ENCODE assay signal across 11 cellular contexts in genomic region chr16:56269824-56270684, GRCh38.
DNase-seq lines count a peak whose midpoint lies in the region; ATAC-seq and TF ChIP-seq lines count a peak whose summit lies in the region.
"Had no signal": no experiment of that assay in that cellular context is flagged by ENCODE, and none has a peak within 500 bp of the region (broad histone marks: within the 10 kb centered on the region; RNA-seq: fewer than 3 reads in every experiment).

No MANE protein-coding gene starts in this region.

- H3K4me1 ChIP-seq in HEK293 (ENCODE audit: control insufficient read depth, insufficient read depth, low read length) (no peaks in the 10 kb centered on the region), spleen (no peaks in the 10 kb centered on the region)

- H3K9me3 Mint-ChIP-seq in activated naive CD8-positive, alpha-beta T cell treated with anti-CD3 and anti-CD28 coated beads for 36 hours: no peaks in the 10 kb centered on the region

- no peaks in the 10 kb centered on the region for H3K36me3 Mint-ChIP-seq in activated naive CD8-positive, alpha-beta T cell treated with anti-CD3 and anti-CD28 coated beads for 36 hours

- H3K27me3 ChIP-seq in brain microvascular endothelial cell (replicated peaks) (no peaks in the 10 kb centered on the region), layer of hippocampus (ENCODE audit: control insufficient read depth, insufficient read depth, low read length) (no peaks in the 10 kb centered on the region), spleen (replicated peaks in 1 of 7) (no peaks in the 10 kb centered on the region)

- TF ChIP-seq POLR2A in spleen (IDR thresholded peaks at IDR 0.05): no peak

- CTCF ChIA-PET in HEK293 (lab: Yijun Ruan, JAX): interaction anchor here (0.8 kb wide), 1 partner anchor 16 kb away, joined by 3 read pairs; no protein-coding TSS in a partner anchor

- no peaks in the 10 kb centered on the region for H3K36me3 ChIP-seq in HEK293 (ENCODE audit: control insufficient read depth in 2 of 2, insufficient read depth in 1 of 2, low read length in 2 of 2)
- H3K36me3 ChIP-seq in brain microvascular endothelial cell (replicated peaks): no peaks in the 10 kb centered on the region
- H3K36me3 ChIP-seq in spleen: no peaks in the 10 kb centered on the region

- H3K27ac ChIP-seq in HEK293 (ENCODE audit: extremely low read depth, low read depth, low read length): no peak overlapping the region
- peak overlapping the region; percentile 68 for H3K27ac ChIP-seq in brain microvascular endothelial cell
- H3K27ac ChIP-seq in layer of hippocampus (ENCODE audit: low read depth, low read length): peak overlapping the region; percentile 98
- no peak overlapping the region for H3K27ac ChIP-seq in spleen

- H3K4me3 ChIP-seq in HEK293 (ENCODE audit: low read depth, low read length) (no peak overlapping the region), brain microvascular endothelial cell (ENCODE audit: low read depth, low read length) (no peak overlapping the region), spleen (no peak overlapping the region)

- in situ Hi-C loops in brain microvascular endothelial cell (cut with HindIII; ENCODE audit: low pct_ligation_motif_present, low sequenced_read_pairs): no loop called here

- intact Hi-C loops in spleen (cut with DNase I; ENCODE audit: low total_unique reads): no loop called here

- POLR2A ChIA-PET in HEK293 (lab: Yijun Ruan, JAX): no interaction called here

- DNase-seq in brain microvascular endothelial cell (peak; percentile 81), spleen (peak; percentile 46), NCI-H187 treated with DMSO at 0.1 percent for 48 hours (lab: John Stamatoyannopoulos, UW) (no peak)
- DNase-seq in activated naive CD8-positive, alpha-beta T cell treated with anti-CD3 and anti-CD28 coated beads for 36 hours: no peak
- DNase-seq: activated CD8-positive, alpha-beta T cell treated with anti-CD3 and anti-CD28 coated beads, Interleukin-2, amount 10 ng/mL, durations not matched to agents 7 days and 5 days; MV-4-11; stimulated activated naive CD4-positive, alpha-beta T cell treated with Interleukin-2 at 50 U/mL for 16 hours had no signal

- H3K4me1 Mint-ChIP-seq in activated naive CD8-positive, alpha-beta T cell treated with anti-CD3 and anti-CD28 coated beads for 36 hours: no peaks in the 10 kb centered on the region

- 0 out of 2 replicates have a peak, but pooled peaks have one; percentile 6 for TF ChIP-seq CTCF in HEK293 (tag by site-specific recombination; IDR thresholded peaks at IDR 0.05)
- peak; percentile 72 for TF ChIP-seq CTCF in brain microvascular endothelial cell (IDR thresholded peaks at IDR 0.05; ENCODE audit: low read depth, low read length, missing control alignments)
- no peak for TF ChIP-seq CTCF in spleen (IDR thresholded peaks at IDR 0.05 in 8 of 11, conservative IDR thresholded peaks at IDR 0.05 in 3 of 11)

- no peaks in the 10 kb centered on the region for H3K9me3 ChIP-seq in HEK293 (ENCODE audit: control insufficient read depth, insufficient read depth, low read depth, low read length)
- H3K9me3 ChIP-seq in spleen: no peaks in the 10 kb centered on the region

- 76 to 87% (median 83%) methylated on average over 5 to 7 of the region's 7 CpGs for WGBS in spleen, 5 donors

- H3K27ac Mint-ChIP-seq in activated naive CD8-positive, alpha-beta T cell treated with anti-CD3 and anti-CD28 coated beads for 36 hours: no peak overlapping the region
- H3K27ac Mint-ChIP-seq: activated CD8-positive, alpha-beta T cell treated with anti-CD3 and anti-CD28 coated beads, Interleukin-2, amount 10 ng/mL, durations not matched to agents 7 days and 5 days had no signal

- H3K4me3 Mint-ChIP-seq in activated naive CD8-positive, alpha-beta T cell treated with anti-CD3 and anti-CD28 coated beads for 36 hours: no peak overlapping the region
- H3K4me3 Mint-ChIP-seq: activated CD8-positive, alpha-beta T cell treated with anti-CD3 and anti-CD28 coated beads, Interleukin-2, amount 10 ng/mL, durations not matched to agents 7 days and 5 days had no signal

- ATAC-seq in HG03039 (IDR thresholded peaks at IDR 0.05; ENCODE audit: unreplicated experiment) (no peak), GM18502 (IDR thresholded peaks at IDR 0.05; ENCODE audit: poor library complexity, unreplicated experiment) (no peak)
- ATAC-seq: activated CD8-positive, alpha-beta T cell treated with anti-CD3 and anti-CD28 coated beads, Interleukin-2, amount 10 ng/mL, durations not matched to agents 7 days and 5 days had no signal

- peaks cover 15% of the 10 kb centered on the region for H3K27me3 Mint-ChIP-seq in activated naive CD8-positive, alpha-beta T cell treated with anti-CD3 and anti-CD28 coated beads for 36 hours

TF ChIP-seq in HEK293, 187 proteins besides CTCF, POLR2A, EP300 and RAD21:
- TF ChIP-seq, protein P1, sequence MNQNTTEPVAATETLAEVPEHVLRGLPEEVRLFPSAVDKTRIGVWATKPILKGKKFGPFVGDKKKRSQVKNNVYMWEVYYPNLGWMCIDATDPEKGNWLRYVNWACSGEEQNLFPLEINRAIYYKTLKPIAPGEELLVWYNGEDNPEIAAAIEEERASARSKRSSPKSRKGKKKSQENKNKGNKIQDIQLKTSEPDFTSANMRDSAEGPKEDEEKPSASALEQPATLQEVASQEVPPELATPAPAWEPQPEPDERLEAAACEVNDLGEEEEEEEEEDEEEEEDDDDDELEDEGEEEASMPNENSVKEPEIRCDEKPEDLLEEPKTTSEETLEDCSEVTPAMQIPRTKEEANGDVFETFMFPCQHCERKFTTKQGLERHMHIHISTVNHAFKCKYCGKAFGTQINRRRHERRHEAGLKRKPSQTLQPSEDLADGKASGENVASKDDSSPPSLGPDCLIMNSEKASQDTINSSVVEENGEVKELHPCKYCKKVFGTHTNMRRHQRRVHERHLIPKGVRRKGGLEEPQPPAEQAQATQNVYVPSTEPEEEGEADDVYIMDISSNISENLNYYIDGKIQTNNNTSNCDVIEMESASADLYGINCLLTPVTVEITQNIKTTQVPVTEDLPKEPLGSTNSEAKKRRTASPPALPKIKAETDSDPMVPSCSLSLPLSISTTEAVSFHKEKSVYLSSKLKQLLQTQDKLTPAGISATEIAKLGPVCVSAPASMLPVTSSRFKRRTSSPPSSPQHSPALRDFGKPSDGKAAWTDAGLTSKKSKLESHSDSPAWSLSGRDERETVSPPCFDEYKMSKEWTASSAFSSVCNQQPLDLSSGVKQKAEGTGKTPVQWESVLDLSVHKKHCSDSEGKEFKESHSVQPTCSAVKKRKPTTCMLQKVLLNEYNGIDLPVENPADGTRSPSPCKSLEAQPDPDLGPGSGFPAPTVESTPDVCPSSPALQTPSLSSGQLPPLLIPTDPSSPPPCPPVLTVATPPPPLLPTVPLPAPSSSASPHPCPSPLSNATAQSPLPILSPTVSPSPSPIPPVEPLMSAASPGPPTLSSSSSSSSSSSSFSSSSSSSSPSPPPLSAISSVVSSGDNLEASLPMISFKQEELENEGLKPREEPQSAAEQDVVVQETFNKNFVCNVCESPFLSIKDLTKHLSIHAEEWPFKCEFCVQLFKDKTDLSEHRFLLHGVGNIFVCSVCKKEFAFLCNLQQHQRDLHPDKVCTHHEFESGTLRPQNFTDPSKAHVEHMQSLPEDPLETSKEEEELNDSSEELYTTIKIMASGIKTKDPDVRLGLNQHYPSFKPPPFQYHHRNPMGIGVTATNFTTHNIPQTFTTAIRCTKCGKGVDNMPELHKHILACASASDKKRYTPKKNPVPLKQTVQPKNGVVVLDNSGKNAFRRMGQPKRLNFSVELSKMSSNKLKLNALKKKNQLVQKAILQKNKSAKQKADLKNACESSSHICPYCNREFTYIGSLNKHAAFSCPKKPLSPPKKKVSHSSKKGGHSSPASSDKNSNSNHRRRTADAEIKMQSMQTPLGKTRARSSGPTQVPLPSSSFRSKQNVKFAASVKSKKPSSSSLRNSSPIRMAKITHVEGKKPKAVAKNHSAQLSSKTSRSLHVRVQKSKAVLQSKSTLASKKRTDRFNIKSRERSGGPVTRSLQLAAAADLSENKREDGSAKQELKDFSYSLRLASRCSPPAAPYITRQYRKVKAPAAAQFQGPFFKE (tag by site-specific recombination; IDR thresholded peaks at IDR 0.05; ENCODE audit: borderline replicate concordance): no peak
- peak; percentile 61; the same call in 1 of the 2 replicates for TF ChIP-seq ZIC2 (tag by site-specific recombination; IDR thresholded peaks at IDR 0.05)

Comparison
In these comparisons a context has a peak if more than half of its experiments do, and no peak if none do; other contexts are left out.
1. H3K27ac ChIP-seq: peak in brain microvascular endothelial cell (single experiment) and layer of hippocampus (single experiment); none in HEK293 (single experiment) and spleen (0 of 8).
2. CTCF ChIP-seq: peak in HEK293 (single experiment) and brain microvascular endothelial cell (single experiment); none in spleen (0 of 11).
3. DNase-seq: peak in brain microvascular endothelial cell (single experiment) and spleen (single experiment); none in NCI-H187 treated with DMSO at 0.1 percent for 48 hours (single experiment) and activated naive CD8-positive, alpha-beta T cell treated with anti-CD3 and anti-CD28 coated beads for 36 hours (single experiment).